Comparison of ENCODE assay signal across 2 cellular contexts in the genomic region with DNA sequence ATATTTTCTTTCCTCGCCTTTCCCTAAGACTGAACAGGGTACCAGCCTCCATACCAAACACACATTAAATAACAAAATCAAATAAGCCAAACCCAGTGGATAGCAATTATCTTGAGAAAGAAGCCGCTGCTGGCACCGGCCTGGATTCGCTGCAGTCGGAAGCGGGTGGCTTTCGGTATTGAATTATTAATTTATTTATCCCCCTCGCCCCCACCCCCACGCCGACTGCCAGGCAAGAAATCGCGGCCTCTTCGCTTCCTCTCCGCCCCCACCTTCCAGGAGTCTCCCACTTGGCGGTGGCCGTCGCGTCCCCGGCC.
TF ChIP-seq lines count a peak whose summit lies in the region.

No MANE protein-coding gene starts in this region.

TF ChIP-seq in IMR-90, 13 proteins besides CTCF, POLR2A, EP300 and RAD21:
- TF ChIP-seq ELK1 (IDR thresholded peaks at IDR 0.05; ENCODE audit: borderline replicate concordance, low read depth, low read length) (no peak), MAZ (IDR thresholded peaks at IDR 0.05; ENCODE audit: borderline replicate concordance, low read depth, low read length) (no peak), CEBPB (IDR thresholded peaks at IDR 0.05; ENCODE audit: low read depth, low read length) (no peak), RFX5 (IDR thresholded peaks at IDR 0.05; ENCODE audit: low read depth, low read length) (no peak), FOS (IDR thresholded peaks at IDR 0.05; ENCODE audit: low read depth, low read length) (no peak), NFE2L2 (IDR thresholded peaks at IDR 0.05; ENCODE audit: low read depth, low read length) (no peak), MXI1 (IDR thresholded peaks at IDR 0.05; ENCODE audit: borderline replicate concordance, low read depth, low read length) (no peak)

TF ChIP-seq in H1, 55 proteins besides CTCF, POLR2A, EP300 and RAD21:
- TF ChIP-seq RXRA (IDR thresholded peaks at IDR 0.05; ENCODE audit: insufficient read depth, low read depth, low read length) (no peak), KDM4A (IDR thresholded peaks at IDR 0.05; ENCODE audit: low read depth, low read length, severe bottlenecking) (no peak), SIN3A (conservative IDR thresholded peaks at IDR 0.05 in 1 of 2, IDR thresholded peaks at IDR 0.05 in 1 of 2; ENCODE audit: low read depth in 1 of 2, low read length in 2 of 2) (no peak), HDAC2 (IDR thresholded peaks at IDR 0.05; ENCODE audit: borderline replicate concordance in 1 of 2, low read depth in 2 of 2, low read length in 2 of 2) (no peak), TAF7 (optimal IDR thresholded peaks at IDR 0.05; ENCODE audit: borderline replicate concordance, low read depth, low read length) (no peak), NANOG (IDR thresholded peaks at IDR 0.05; ENCODE audit: insufficient read depth, low read depth, low read length, poor library complexity, severe bottlenecking) (no peak), JUND (IDR thresholded peaks at IDR 0.05; ENCODE audit: low read length) (no peak), TAF1 (IDR thresholded peaks at IDR 0.05; ENCODE audit: low read depth, low read length) (no peak), PHF8 (conservative IDR thresholded peaks at IDR 0.05; ENCODE audit: low read depth, low read length) (no peak), HDAC6 (IDR thresholded peaks at IDR 0.05; ENCODE audit: low read depth, low read length) (no peak), TEAD4 (IDR thresholded peaks at IDR 0.05; ENCODE audit: low read depth, low read length) (no peak)
- TF ChIP-seq, protein P1, sequence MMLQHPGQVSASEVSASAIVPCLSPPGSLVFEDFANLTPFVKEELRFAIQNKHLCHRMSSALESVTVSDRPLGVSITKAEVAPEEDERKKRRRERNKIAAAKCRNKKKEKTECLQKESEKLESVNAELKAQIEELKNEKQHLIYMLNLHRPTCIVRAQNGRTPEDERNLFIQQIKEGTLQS (IDR thresholded peaks at IDR 0.05; ENCODE audit: insufficient read depth, low read depth, low read length) = no peak
- TF ChIP-seq, protein P2, sequence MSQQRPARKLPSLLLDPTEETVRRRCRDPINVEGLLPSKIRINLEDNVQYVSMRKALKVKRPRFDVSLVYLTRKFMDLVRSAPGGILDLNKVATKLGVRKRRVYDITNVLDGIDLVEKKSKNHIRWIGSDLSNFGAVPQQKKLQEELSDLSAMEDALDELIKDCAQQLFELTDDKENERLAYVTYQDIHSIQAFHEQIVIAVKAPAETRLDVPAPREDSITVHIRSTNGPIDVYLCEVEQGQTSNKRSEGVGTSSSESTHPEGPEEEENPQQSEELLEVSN (IDR thresholded peaks at IDR 0.05) = no peak
